In the genomic region with DNA sequence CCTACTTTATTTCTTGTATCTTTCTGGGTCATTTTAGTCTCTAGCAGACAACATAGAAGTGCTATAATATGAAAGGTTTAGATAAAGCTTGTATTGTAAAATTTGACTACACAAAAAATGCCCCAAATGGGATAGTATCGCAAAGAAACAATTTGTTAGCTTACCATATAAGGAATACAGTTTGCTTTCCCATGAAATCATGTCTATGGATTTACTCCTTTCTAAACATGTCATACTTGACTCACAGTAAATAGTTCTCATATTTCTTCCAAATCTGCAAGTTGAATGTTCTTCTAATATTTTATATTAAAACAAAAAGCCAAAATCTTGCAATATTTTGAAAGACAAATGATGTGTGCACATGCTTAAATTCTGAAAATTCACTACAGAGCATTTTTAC, we compare ENCODE assay signal across 23 cellular contexts.
"Had no signal": no experiment of that assay in that cellular context is flagged by ENCODE, and none has a peak within 500 bp of the region (broad histone marks: within the 10 kb centered on the region; RNA-seq: fewer than 3 reads in every experiment).

No MANE protein-coding gene starts in this region.

- H3K36me3 ChIP-seq: breast epithelium had no signal

- H3K4me3 Mint-ChIP-seq: activated CD4-positive, alpha-beta memory T cell treated with anti-CD3 and anti-CD28 coated beads, Interleukin-2, amount 10 ng/mL, durations not matched to agents 7 days and 5 days; activated CD4-positive, alpha-beta T cell treated with anti-CD3 and anti-CD28 coated beads for 36 hours; activated naive CD8-positive, alpha-beta T cell; activated T-cell treated with anti-CD3 and anti-CD28 coated beads, Interleukin-2, amount 50 U/mL, for 24 hours; nephron had no signal

- H3K4me1 ChIP-seq: breast epithelium, foreskin keratinocyte, tibial nerve, vagina had no signal

- H3K27ac Mint-ChIP-seq: activated CD4-positive, alpha-beta memory T cell treated with anti-CD3 and anti-CD28 coated beads, Interleukin-2, amount 10 ng/mL, durations not matched to agents 7 days and 5 days; activated CD4-positive, alpha-beta T cell treated with anti-CD3 and anti-CD28 coated beads for 36 hours; activated naive CD8-positive, alpha-beta T cell; activated T-cell treated with anti-CD3 and anti-CD28 coated beads, Interleukin-2, amount 50 U/mL, for 24 hours; nephron; progenitor cell of endocrine pancreas had no signal

- H3K4me1 Mint-ChIP-seq: activated CD4-positive, alpha-beta memory T cell treated with anti-CD3 and anti-CD28 coated beads, Interleukin-2, amount 10 ng/mL, durations not matched to agents 7 days and 5 days; activated CD4-positive, alpha-beta T cell treated with anti-CD3 and anti-CD28 coated beads for 36 hours; nephron had no signal

- H3K4me3 ChIP-seq: breast epithelium, tibial nerve, vagina had no signal

- H3K27ac ChIP-seq: breast epithelium, foreskin keratinocyte, tibial nerve, vagina had no signal

- H3K9me3 ChIP-seq: vagina had no signal

- H3K27me3 ChIP-seq: breast epithelium, foreskin keratinocyte, tibial nerve, vagina had no signal

- DNase-seq: activated CD4-positive, alpha-beta memory T cell treated with anti-CD3 and anti-CD28 coated beads, Interleukin-2, amount 10 ng/mL, durations not matched to agents 7 days and 5 days; activated CD4-positive, alpha-beta T cell treated with anti-CD3 and anti-CD28 coated beads for 36 hours; activated effector memory CD4-positive, alpha-beta T cell treated with Interleukin-2 at 50 U/mL for 16 hours; activated T-cell treated with anti-CD3 and anti-CD28 coated beads, Interleukin-2, amount 50 U/mL, for 24 hours; anterior cingulate cortex; erythroblast; foreskin keratinocyte; glutamatergic neuron; mesendoderm; occipital lobe; right cardiac atrium; small intestine; stimulated activated CD4-positive, alpha-beta T cell treated with anti-CD3 and anti-CD28 coated beads, Interleukin-4, amount 100 ng/mL, for 4 hours; stimulated activated CD8-positive, alpha-beta memory T cell treated with anti-CD3 and anti-CD28 coated beads, Interleukin-4, amount 100 ng/mL, for 48 hours; stimulated activated naive CD4-positive, alpha-beta T cell treated with Interleukin-2 at 50 U/mL for 16 hours; substantia nigra; T-helper 2 cell had no signal

- H3K27me3 Mint-ChIP-seq: activated CD4-positive, alpha-beta memory T cell treated with anti-CD3 and anti-CD28 coated beads, Interleukin-2, amount 10 ng/mL, durations not matched to agents 7 days and 5 days; activated CD4-positive, alpha-beta T cell treated with anti-CD3 and anti-CD28 coated beads for 36 hours; activated naive CD8-positive, alpha-beta T cell; activated T-cell treated with anti-CD3 and anti-CD28 coated beads, Interleukin-2, amount 50 U/mL, for 24 hours; progenitor cell of endocrine pancreas had no signal
